28 cellular contexts compared by ENCODE assay signal in the genomic region with DNA sequence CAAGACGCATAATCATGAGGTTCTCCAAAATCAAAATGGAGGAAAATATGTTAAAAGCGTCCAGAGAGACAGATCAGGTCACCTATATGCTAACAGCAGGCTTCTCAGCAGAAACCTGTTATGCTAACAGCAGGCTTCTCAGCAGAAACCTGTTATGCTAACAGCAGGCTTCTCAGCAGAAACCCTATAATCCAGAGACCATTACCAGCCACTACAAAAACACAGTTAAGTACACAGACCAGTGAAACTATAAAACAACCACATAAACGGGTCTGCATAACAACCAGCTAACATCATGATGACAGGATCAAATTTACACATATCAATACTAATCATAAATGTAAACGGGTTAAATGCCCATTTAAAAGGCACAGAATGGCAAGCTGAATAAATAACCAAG.
DNase-seq lines count a peak whose midpoint lies in the region; ATAC-seq, FAIRE-seq and TF ChIP-seq lines count a peak whose summit lies in the region.
"Had no signal": no experiment of that assay in that cellular context is flagged by ENCODE, and none has a peak within 500 bp of the region (broad histone marks: within the 10 kb centered on the region; RNA-seq: fewer than 3 reads in every experiment).

No MANE protein-coding gene starts in this region.

- H2AFZ ChIP-seq in SU-DHL-6 (ENCODE audit: low read depth, low read length, severe bottlenecking): peak overlapping the region; percentile 58

- H3F3A ChIP-seq in SU-DHL-6 (ENCODE audit: insufficient read depth): no peaks in the 10 kb centered on the region

- no peaks in the 10 kb centered on the region for H3K79me2 ChIP-seq in SU-DHL-6 (ENCODE audit: insufficient read depth, low read length)

- no peaks in the 10 kb centered on the region for H3K27me3 ChIP-seq in SU-DHL-6 (ENCODE audit: low read length)
- no peaks in the 10 kb centered on the region for H3K27me3 ChIP-seq in adrenal gland
- H3K27me3 ChIP-seq: gastrocnemius medialis, left lung had no signal

- 28 to 39% (median 30%) methylated on average over 4 of the region's 4 CpGs for WGBS in adrenal gland, 4 donors

- no peak overlapping the region for H3K27ac ChIP-seq in SU-DHL-6 (ENCODE audit: low read depth, low read length)
- no peak overlapping the region for H3K27ac ChIP-seq in adrenal gland
- H3K27ac ChIP-seq: gastrocnemius medialis, HL-60, left lung had no signal

- H3K9me2 ChIP-seq in SU-DHL-6 (replicated peaks; ENCODE audit: insufficient read depth, low read length): no peaks in the 10 kb centered on the region

- H3K4me2 ChIP-seq in SU-DHL-6 (ENCODE audit: low read depth, low read length, poor library complexity, severe bottlenecking): no peak overlapping the region

- no peaks in the 10 kb centered on the region for H3K9me3 ChIP-seq in SU-DHL-6 (ENCODE audit: insufficient read depth, low read length)
- H3K9me3 ChIP-seq in adrenal gland (replicated peaks in 1 of 3): no peaks in the 10 kb centered on the region
- H3K9me3 ChIP-seq: gastrocnemius medialis had no signal

- no peaks in the 10 kb centered on the region for H4K20me1 ChIP-seq in SU-DHL-6 (ENCODE audit: low read depth, low read length)

- FAIRE-seq in RCC 7860 (lab: Jason Lieb, UNC): no peak
- FAIRE-seq: A204.1, endometrium had no signal

- TF ChIP-seq POLR2A in adrenal gland (IDR thresholded peaks at IDR 0.05): no peak

- H3K4me3 ChIP-seq in SU-DHL-6 (ENCODE audit: insufficient read depth, low read length, poor library complexity, severe bottlenecking) (no peak overlapping the region), adrenal gland (no peak overlapping the region)
- H3K4me3 ChIP-seq: gastrocnemius medialis, left lung had no signal

- intact Hi-C loops in adrenal gland (cut with DNase I): no loop called here

- H3K4me1 ChIP-seq in adrenal gland (replicated peaks in 1 of 2): no peaks in the 10 kb centered on the region
- H3K4me1 ChIP-seq: gastrocnemius medialis, left lung had no signal

- DNase-seq in DMS153 (lab: John Stamatoyannopoulos, UW) (peak; percentile 90), NCI-H1436 treated with DMSO at 0.1 percent for 48 hours (lab: John Stamatoyannopoulos, UW) (peak; percentile 93), NCI-H2227 (lab: John Stamatoyannopoulos, UW; ENCODE audit: unreplicated experiment) (peak; percentile 72), NCI-H510A treated with DMSO at 0.1 percent for 48 hours (lab: John Stamatoyannopoulos, UW) (no peak), adrenal gland (no peak), RCC 7860 (ENCODE audit: low spot score) (no peak)
- DNase-seq: activated CD8-positive, alpha-beta T cell treated with anti-CD3 and anti-CD28 coated beads for 36 hours; activated effector memory CD4-positive, alpha-beta T cell treated with anti-CD3 and anti-CD28 coated beads, Interleukin-2, amount 50 U/mL, for 16 hours; activated naive CD8-positive, alpha-beta T cell treated with anti-CD3 and anti-CD28 coated beads, Interleukin-2, amount 10 ng/mL, durations not matched to agents 7 days and 5 days; activated T-cell treated with anti-CD3 and anti-CD28 coated beads for 4 hours; AML-193; CD8-positive, alpha-beta T cell; dermis blood vessel endothelial cell; DMS79; gastrocnemius medialis; hippocampal formation; left lung; naive B cell; NCI-H1048; NCI-H524 treated with DMSO at 0.1 percent for 48 hours; occipital lobe; stimulated activated CD8-positive, alpha-beta memory T cell treated with anti-CD3 and anti-CD28 coated beads, Interleukin-4, amount 100 ng/mL, for 48 hours; trophoblast cell had no signal

- no peak overlapping the region for H3K9ac ChIP-seq in SU-DHL-6 (ENCODE audit: low read length)

- no peak for ATAC-seq in GM21529 (IDR thresholded peaks at IDR 0.05; ENCODE audit: unreplicated experiment)
- ATAC-seq: activated CD8-positive, alpha-beta T cell treated with anti-CD3 and anti-CD28 coated beads for 36 hours; CD8-positive, alpha-beta T cell; gastrocnemius medialis; left lung had no signal

- TF ChIP-seq CTCF in SU-DHL-6 (IDR thresholded peaks at IDR 0.05; ENCODE audit: insufficient read depth, low read length, poor library complexity, severe bottlenecking): no peak
- no peak for TF ChIP-seq CTCF in adrenal gland (IDR thresholded peaks at IDR 0.05)

- no peaks in the 10 kb centered on the region for H3K36me3 ChIP-seq in SU-DHL-6 (ENCODE audit: low read length)
- no peaks in the 10 kb centered on the region for H3K36me3 ChIP-seq in adrenal gland (replicated peaks in 1 of 2)
- H3K36me3 ChIP-seq: gastrocnemius medialis, left lung had no signal

Comparison
In these comparisons a context has a peak if more than half of its experiments do, and no peak if none do; other contexts are left out.
1. DNase-seq: peak in DMS153 (single experiment), NCI-H1436 treated with DMSO at 0.1 percent for 48 hours (single experiment) and NCI-H2227 (single experiment); none in NCI-H510A treated with DMSO at 0.1 percent for 48 hours (single experiment), adrenal gland (0 of 7) and RCC 7860 (single experiment).